Comparison of ENCODE assay signal across 36 cellular contexts in genomic region chr7:157635669-157636068, GRCh38.
"Had no signal": no experiment of that assay in that cellular context is flagged by ENCODE, and none has a peak within 500 bp of the region (broad histone marks: within the 10 kb centered on the region; RNA-seq: fewer than 3 reads in every experiment).

No MANE protein-coding gene starts in this region.

- H3K9me3 ChIP-seq: adrenal gland had no signal

- H3K4me3 Mint-ChIP-seq: activated B cell treated with CpG ODN at 0.5 μM for 24 hours; activated CD4-positive, alpha-beta memory T cell treated with anti-CD3 and anti-CD28 coated beads for 36 hours; activated CD4-positive, alpha-beta T cell treated with anti-CD3 and anti-CD28 coated beads, Interleukin-2, amount 10 ng/mL, durations not matched to agents 24 days and 14 days; activated CD8-positive, alpha-beta T cell treated with anti-CD3 and anti-CD28 coated beads for 36 hours; activated naive CD4-positive, alpha-beta T cell treated with anti-CD3 and anti-CD28 coated beads for 36 hours; activated naive CD8-positive, alpha-beta T cell treated with anti-CD3 and anti-CD28 coated beads for 36 hours; activated T-cell treated with anti-CD3 and anti-CD28 coated beads, Interleukin-2, amount 50 U/mL, for 4 hours; activated T-cell treated with anti-CD3 and anti-CD28 coated beads, Interleukin-2, amount 50 U/mL, for 72 hours; activated T-helper 1 cell treated with anti-CD3 and anti-CD28 coated beads, Interleukin-12 subunit alpha, Interleukin-12 subunit beta, Interleukin-2, Interleukin-4 antibody, amounts not matched to agents 30 ng/mL and 10 ng/mL and 1 ng/mL, durations not matched to agents 14 hours and 24 hours and 36 hours; activated T-helper 17 cell treated with anti-CD3 and anti-CD28 coated beads, Interleukin-2, amount 50 U/mL, for 72 hours; central memory CD8-positive, alpha-beta T cell; T-helper 1 cell treated with Interleukin-12 subunit alpha and Interleukin-12 subunit beta and Interleukin-4 antibody, amounts not matched to agents 30 μg/mL and 1 μg/mL, for 36 hours; T-helper 2 cell treated with Interferon-gamma antibody and Interleukin-4, amounts not matched to agents 5 μg/mL and 100 μg/mL, for 36 hours had no signal

- H3K27me3 ChIP-seq: body of pancreas had no signal

- DNase-seq: activated B cell treated with CpG ODN at 0.5 μM for 24 hours; activated CD4-positive, alpha-beta memory T cell treated with anti-CD3 and anti-CD28 coated beads for 36 hours; activated CD4-positive, alpha-beta T cell treated with anti-CD3 and anti-CD28 coated beads for 4 hours; activated CD4-positive, alpha-beta T cell treated with anti-CD3 and anti-CD28 coated beads, Interleukin-2, amount 10 ng/mL, durations not matched to agents 24 days and 14 days; activated CD4-positive, alpha-beta T cell treated with anti-CD3 and anti-CD28 coated beads, Interleukin-2, amount 50 U/mL, for 1 hour; activated CD4-positive, alpha-beta T cell treated with anti-CD3 and anti-CD28 coated beads, Interleukin-2, amount 50 U/mL, for 4 hours; activated CD4-positive, CD25-positive, alpha-beta regulatory T cell treated with anti-CD3 and anti-CD28 coated beads, Interleukin-2, amount 50 U/mL, for 72 hours; activated CD8-positive, alpha-beta memory T cell treated with anti-CD3 and anti-CD28 coated beads, Interleukin-2, amount 50 U/mL, for 4 hours; activated CD8-positive, alpha-beta T cell treated with anti-CD3 and anti-CD28 coated beads for 36 hours; activated effector memory CD4-positive, alpha-beta T cell treated with anti-CD3 and anti-CD28 coated beads, Interleukin-2, amount 50 U/mL, for 16 hours; activated gamma-delta T cell treated with Interleukin-2 at 50 U/mL for 16 hours; activated naive CD4-positive, alpha-beta T cell; activated naive CD4-positive, alpha-beta T cell treated with anti-CD3 and anti-CD28 coated beads for 36 hours; activated naive CD4-positive, alpha-beta T cell treated with anti-CD3 and anti-CD28 coated beads, Interleukin-2, amount 50 U/mL, for 16 hours; activated naive CD8-positive, alpha-beta T cell treated with anti-CD3 and anti-CD28 coated beads for 36 hours; activated T-cell treated with anti-CD3 and anti-CD28 coated beads for 4 hours; activated T-cell treated with anti-CD3 and anti-CD28 coated beads, Interleukin-2, amount 50 U/mL, for 1 hour; activated T-cell treated with anti-CD3 and anti-CD28 coated beads, Interleukin-2, amount 50 U/mL, for 4 hours; activated T-cell treated with anti-CD3 and anti-CD28 coated beads, Interleukin-2, amount 50 U/mL, for 72 hours; adrenal gland; amniotic stem cell; aorta; body of pancreas; caudate nucleus; cerebellar nuclear complex; T-helper 1 cell; T-helper 2 cell; T-helper 9 cell had no signal

- H3K27ac ChIP-seq: adrenal gland, body of pancreas, cardiac muscle cell, VCaP had no signal

- H3K4me1 ChIP-seq: adrenal gland, body of pancreas had no signal

- ATAC-seq: activated CD8-positive, alpha-beta T cell treated with anti-CD3 and anti-CD28 coated beads for 36 hours; activated naive CD4-positive, alpha-beta T cell treated with anti-CD3 and anti-CD28 coated beads, Interleukin-2, amount 50 U/mL, for 72 hours; activated T-cell treated with anti-CD3 and anti-CD28 coated beads, Interleukin-2, amount 50 U/mL, for 4 hours; activated T-cell treated with anti-CD3 and anti-CD28 coated beads, Interleukin-2, amount 50 U/mL, for 72 hours; activated T-helper 17 cell treated with anti-CD3 and anti-CD28 coated beads, Interleukin-2, amount 50 U/mL, for 72 hours; body of pancreas had no signal

- H3K27ac Mint-ChIP-seq: activated B cell treated with CpG ODN at 0.5 μM for 24 hours; activated CD4-positive, alpha-beta memory T cell treated with anti-CD3 and anti-CD28 coated beads for 36 hours; activated CD4-positive, alpha-beta T cell treated with anti-CD3 and anti-CD28 coated beads, Interleukin-2, amount 10 ng/mL, durations not matched to agents 24 days and 14 days; activated CD8-positive, alpha-beta T cell treated with anti-CD3 and anti-CD28 coated beads for 36 hours; activated naive CD4-positive, alpha-beta T cell treated with anti-CD3 and anti-CD28 coated beads for 36 hours; activated naive CD4-positive, alpha-beta T cell treated with anti-CD3 and anti-CD28 coated beads, Interleukin-2, amount 50 U/mL, for 72 hours; activated naive CD8-positive, alpha-beta T cell treated with anti-CD3 and anti-CD28 coated beads for 36 hours; activated T-cell treated with anti-CD3 and anti-CD28 coated beads, Interleukin-2, amount 50 U/mL, for 72 hours; activated T-helper 1 cell treated with anti-CD3 and anti-CD28 coated beads, Interleukin-12 subunit alpha, Interleukin-12 subunit beta, Interleukin-2, Interleukin-4 antibody, amounts not matched to agents 30 ng/mL and 10 ng/mL and 1 ng/mL, durations not matched to agents 14 hours and 24 hours and 36 hours; activated T-helper 17 cell treated with anti-CD3 and anti-CD28 coated beads, Interleukin-2, amount 50 U/mL, for 72 hours; T-helper 1 cell treated with Interleukin-12 subunit alpha and Interleukin-12 subunit beta and Interleukin-4 antibody, amounts not matched to agents 30 μg/mL and 1 μg/mL, for 36 hours; T-helper 2 cell treated with Interferon-gamma antibody and Interleukin-4, amounts not matched to agents 5 μg/mL and 100 μg/mL, for 36 hours had no signal

- H3K36me3 ChIP-seq: adrenal gland, cardiac muscle cell had no signal

- H3K4me1 Mint-ChIP-seq: activated B cell treated with CpG ODN at 0.5 μM for 24 hours; activated CD4-positive, alpha-beta T cell treated with anti-CD3 and anti-CD28 coated beads, Interleukin-2, amount 10 ng/mL, durations not matched to agents 24 days and 14 days; activated naive CD8-positive, alpha-beta T cell treated with anti-CD3 and anti-CD28 coated beads for 36 hours; activated T-helper 17 cell treated with anti-CD3 and anti-CD28 coated beads, Interleukin-2, amount 50 U/mL, for 72 hours; central memory CD8-positive, alpha-beta T cell had no signal

- H3K4me3 ChIP-seq: adrenal gland, body of pancreas, cardiac muscle cell had no signal
